12 cellular contexts compared by ENCODE assay signal in genomic region chr13:30766957-30767603, GRCh38. TPM values are rescaled to one million over a fixed set of nuclear protein-coding genes. Genes with fewer than 3 reads are reported as not detected.
DNase-seq lines count a peak whose midpoint lies in the region; ATAC-seq and TF ChIP-seq lines count a peak whose summit lies in the region.
"Had no signal": no experiment of that assay in that cellular context is flagged by ENCODE, and none has a peak within 500 bp of the region (broad histone marks: within the 10 kb centered on the region; RNA-seq: fewer than 3 reads in every experiment).

No MANE protein-coding gene starts in this region.

- DNase-seq in activated naive CD8-positive, alpha-beta T cell treated with anti-CD3 and anti-CD28 coated beads, Interleukin-2, amount 10 ng/mL, durations not matched to agents 7 days and 5 days = no peak
- DNase-seq in activated naive CD8-positive, alpha-beta T cell treated with anti-CD3 and anti-CD28 coated beads, Interleukin-2, amount 50 U/mL, for 24 hours = no peak
- DNase-seq in activated T-helper 2 cell treated with anti-CD3 and anti-CD28 coated beads, Interferon-gamma antibody, Interleukin-2, Interleukin-4, amounts not matched to agents 10 μg/mL and 5 μg/mL and 100 μg/mL, durations not matched to agents 14 hours and 24 hours and 36 hours (ENCODE audit: low spot score) = no peak
- DNase-seq in type B pancreatic cell (ENCODE audit: extremely low spot score, unreplicated experiment) = no peak
- no peak for DNase-seq in NOMO-1 (lab: John Stamatoyannopoulos, UW; ENCODE audit: unreplicated experiment in 2 of 2)
- DNase-seq in activated CD4-positive, alpha-beta T cell treated with anti-CD3 and anti-CD28 coated beads, Interleukin-2, amount 10 ng/mL, durations not matched to agents 7 days and 5 days = no peak
- DNase-seq: GM23248 had no signal

- POLR2A ChIA-PET in activated naive CD8-positive, alpha-beta T cell treated with anti-CD3 and anti-CD28 coated beads, Interleukin-2, amount 10 ng/mL, durations not matched to agents 7 days and 5 days (lab: Charles Lee) = no interaction called here
- POLR2A ChIA-PET in activated CD4-positive, alpha-beta T cell treated with anti-CD3 and anti-CD28 coated beads, Interleukin-2, amount 10 ng/mL, durations not matched to agents 7 days and 5 days (lab: Charles Lee) = interaction anchor here (0.7 kb wide), 1 partner anchor 29 kb away, joined by 5 read pairs; no protein-coding TSS in a partner anchor

- CTCF ChIA-PET in activated CD4-positive, alpha-beta T cell treated with anti-CD3 and anti-CD28 coated beads, Interleukin-2, amount 10 ng/mL, durations not matched to agents 7 days and 5 days (lab: Charles Lee) = interaction anchor here (1.4 to 1.9 kb wide), 5 partner anchors 13 to 190 kb away, joined by 3 to 7 read pairs (median 6); no protein-coding TSS in a partner anchor

- H3K4me1 Mint-ChIP-seq in activated naive CD8-positive, alpha-beta T cell treated with anti-CD3 and anti-CD28 coated beads, Interleukin-2, amount 10 ng/mL, durations not matched to agents 7 days and 5 days = peaks cover 21% of the 10 kb centered on the region
- peaks cover 16% of the 10 kb centered on the region for H3K4me1 Mint-ChIP-seq in activated naive CD8-positive, alpha-beta T cell treated with anti-CD3 and anti-CD28 coated beads, Interleukin-2, amount 50 U/mL, for 24 hours
- peaks cover 19% of the 10 kb centered on the region for H3K4me1 Mint-ChIP-seq in activated T-helper 2 cell treated with anti-CD3 and anti-CD28 coated beads, Interferon-gamma antibody, Interleukin-2, Interleukin-4, amounts not matched to agents 10 μg/mL and 5 μg/mL and 100 μg/mL, durations not matched to agents 14 hours and 24 hours and 36 hours (ENCODE audit: low read depth)
- peaks cover 13% of the 10 kb centered on the region for H3K4me1 Mint-ChIP-seq in type B pancreatic cell (ENCODE audit: unreplicated experiment)
- peaks cover 25% of the 10 kb centered on the region for H3K4me1 Mint-ChIP-seq in activated CD4-positive, alpha-beta T cell treated with anti-CD3 and anti-CD28 coated beads, Interleukin-2, amount 10 ng/mL, durations not matched to agents 7 days and 5 days

- H3K36me3 Mint-ChIP-seq in activated naive CD8-positive, alpha-beta T cell treated with anti-CD3 and anti-CD28 coated beads, Interleukin-2, amount 10 ng/mL, durations not matched to agents 7 days and 5 days = peaks cover 37% of the 10 kb centered on the region
- peaks cover 7% of the 10 kb centered on the region for H3K36me3 Mint-ChIP-seq in activated naive CD8-positive, alpha-beta T cell treated with anti-CD3 and anti-CD28 coated beads, Interleukin-2, amount 50 U/mL, for 24 hours (ENCODE audit: low read depth)
- H3K36me3 Mint-ChIP-seq in activated T-helper 2 cell treated with anti-CD3 and anti-CD28 coated beads, Interferon-gamma antibody, Interleukin-2, Interleukin-4, amounts not matched to agents 10 μg/mL and 5 μg/mL and 100 μg/mL, durations not matched to agents 14 hours and 24 hours and 36 hours (ENCODE audit: low read depth) = peaks cover 45% of the 10 kb centered on the region
- H3K36me3 Mint-ChIP-seq in type B pancreatic cell = no peaks in the 10 kb centered on the region
- H3K36me3 Mint-ChIP-seq in activated CD4-positive, alpha-beta T cell treated with anti-CD3 and anti-CD28 coated beads, Interleukin-2, amount 10 ng/mL, durations not matched to agents 7 days and 5 days (ENCODE audit: low read depth) = peaks cover 39% of the 10 kb centered on the region

- H3K4me3 Mint-ChIP-seq in activated naive CD8-positive, alpha-beta T cell treated with anti-CD3 and anti-CD28 coated beads, Interleukin-2, amount 10 ng/mL, durations not matched to agents 7 days and 5 days = no peak overlapping the region
- H3K4me3 Mint-ChIP-seq in activated naive CD8-positive, alpha-beta T cell treated with anti-CD3 and anti-CD28 coated beads, Interleukin-2, amount 50 U/mL, for 24 hours = no peak overlapping the region
- H3K4me3 Mint-ChIP-seq in activated T-helper 2 cell treated with anti-CD3 and anti-CD28 coated beads, Interferon-gamma antibody, Interleukin-2, Interleukin-4, amounts not matched to agents 10 μg/mL and 5 μg/mL and 100 μg/mL, durations not matched to agents 14 hours and 24 hours and 36 hours (ENCODE audit: low read depth) = no peak overlapping the region
- H3K4me3 Mint-ChIP-seq in type B pancreatic cell = no peak overlapping the region
- H3K4me3 Mint-ChIP-seq in activated CD4-positive, alpha-beta T cell treated with anti-CD3 and anti-CD28 coated beads, Interleukin-2, amount 10 ng/mL, durations not matched to agents 7 days and 5 days = no peak overlapping the region

- peaks cover 2% of the 10 kb centered on the region for H3K9me3 Mint-ChIP-seq in activated naive CD8-positive, alpha-beta T cell treated with anti-CD3 and anti-CD28 coated beads, Interleukin-2, amount 10 ng/mL, durations not matched to agents 7 days and 5 days
- no peaks in the 10 kb centered on the region for H3K9me3 Mint-ChIP-seq in activated naive CD8-positive, alpha-beta T cell treated with anti-CD3 and anti-CD28 coated beads, Interleukin-2, amount 50 U/mL, for 24 hours
- no peaks in the 10 kb centered on the region for H3K9me3 Mint-ChIP-seq in activated T-helper 2 cell treated with anti-CD3 and anti-CD28 coated beads, Interferon-gamma antibody, Interleukin-2, Interleukin-4, amounts not matched to agents 10 μg/mL and 5 μg/mL and 100 μg/mL, durations not matched to agents 14 hours and 24 hours and 36 hours
- no peaks in the 10 kb centered on the region for H3K9me3 Mint-ChIP-seq in type B pancreatic cell
- no peaks in the 10 kb centered on the region for H3K9me3 Mint-ChIP-seq in activated CD4-positive, alpha-beta T cell treated with anti-CD3 and anti-CD28 coated beads, Interleukin-2, amount 10 ng/mL, durations not matched to agents 7 days and 5 days

- no peak for TF ChIP-seq CTCF in type B pancreatic cell (conservative IDR thresholded peaks at IDR 0.05)

- no peaks in the 10 kb centered on the region for H3K27me3 Mint-ChIP-seq in activated naive CD8-positive, alpha-beta T cell treated with anti-CD3 and anti-CD28 coated beads, Interleukin-2, amount 10 ng/mL, durations not matched to agents 7 days and 5 days
- no peaks in the 10 kb centered on the region for H3K27me3 Mint-ChIP-seq in activated naive CD8-positive, alpha-beta T cell treated with anti-CD3 and anti-CD28 coated beads, Interleukin-2, amount 50 U/mL, for 24 hours
- H3K27me3 Mint-ChIP-seq in activated T-helper 2 cell treated with anti-CD3 and anti-CD28 coated beads, Interferon-gamma antibody, Interleukin-2, Interleukin-4, amounts not matched to agents 10 μg/mL and 5 μg/mL and 100 μg/mL, durations not matched to agents 14 hours and 24 hours and 36 hours (ENCODE audit: low read depth) = no peaks in the 10 kb centered on the region
- H3K27me3 Mint-ChIP-seq in type B pancreatic cell = no peaks in the 10 kb centered on the region
- H3K27me3 Mint-ChIP-seq in activated CD4-positive, alpha-beta T cell treated with anti-CD3 and anti-CD28 coated beads, Interleukin-2, amount 10 ng/mL, durations not matched to agents 7 days and 5 days = no peaks in the 10 kb centered on the region

- peak; percentile 56 for ATAC-seq in activated naive CD8-positive, alpha-beta T cell treated with anti-CD3 and anti-CD28 coated beads, Interleukin-2, amount 10 ng/mL, durations not matched to agents 7 days and 5 days (ENCODE audit: low read depth)
- no peak for ATAC-seq in activated naive CD8-positive, alpha-beta T cell treated with anti-CD3 and anti-CD28 coated beads, Interleukin-2, amount 50 U/mL, for 24 hours
- ATAC-seq in HG03354 (IDR thresholded peaks at IDR 0.05; ENCODE audit: poor library complexity, severe bottlenecking, unreplicated experiment) (peak; percentile 51), GM19397 (IDR thresholded peaks at IDR 0.05; ENCODE audit: unreplicated experiment) (no peak)
- ATAC-seq: Right ventricle myocardium inferior had no signal

- intact Hi-C loops in activated T-helper 2 cell treated with anti-CD3 and anti-CD28 coated beads, Interferon-gamma antibody, Interleukin-2, Interleukin-4, amounts not matched to agents 10 μg/mL and 5 μg/mL and 100 μg/mL, durations not matched to agents 14 hours and 24 hours and 36 hours (cut with micrococcal nuclease) = loop anchor here (2.0 kb wide), 1 partner anchor 22 kb away; no protein-coding TSS in a partner anchor

- H3K27ac Mint-ChIP-seq in activated naive CD8-positive, alpha-beta T cell treated with anti-CD3 and anti-CD28 coated beads, Interleukin-2, amount 10 ng/mL, durations not matched to agents 7 days and 5 days = peak overlapping the region; percentile 34
- H3K27ac Mint-ChIP-seq in activated naive CD8-positive, alpha-beta T cell treated with anti-CD3 and anti-CD28 coated beads, Interleukin-2, amount 50 U/mL, for 24 hours = no peak overlapping the region
- H3K27ac Mint-ChIP-seq in activated T-helper 2 cell treated with anti-CD3 and anti-CD28 coated beads, Interferon-gamma antibody, Interleukin-2, Interleukin-4, amounts not matched to agents 10 μg/mL and 5 μg/mL and 100 μg/mL, durations not matched to agents 14 hours and 24 hours and 36 hours = peak overlapping the region; percentile 43
- H3K27ac Mint-ChIP-seq in type B pancreatic cell = peak overlapping the region; percentile 43
- no peak overlapping the region for H3K27ac Mint-ChIP-seq in activated CD4-positive, alpha-beta T cell treated with anti-CD3 and anti-CD28 coated beads, Interleukin-2, amount 10 ng/mL, durations not matched to agents 7 days and 5 days

RNA-seq across cellular contexts. Expression of gene ALOX5AP, which starts 31.7 kb away (rescaled TPM):
- 10 to 100 TPM; 61.3 to 63.3 TPM for total RNA-seq in activated naive CD8-positive, alpha-beta T cell treated with anti-CD3 and anti-CD28 coated beads, Interleukin-2, amount 10 ng/mL, durations not matched to agents 7 days and 5 days
- total RNA-seq in activated T-helper 2 cell treated with anti-CD3 and anti-CD28 coated beads, Interferon-gamma antibody, Interleukin-2, Interleukin-4, amounts not matched to agents 10 μg/mL and 5 μg/mL and 100 μg/mL, durations not matched to agents 14 hours and 24 hours and 36 hours = 40.9 and 43.9 TPM in 2 replicates
- total RNA-seq in type B pancreatic cell (ENCODE audit: low replicate concordance) = 0.31 TPM in 1 of 2 replicates, not detected in the other
- 10 to 100 TPM; 66.4 to 88.7 TPM for total RNA-seq in activated CD4-positive, alpha-beta T cell treated with anti-CD3 and anti-CD28 coated beads, Interleukin-2, amount 10 ng/mL, durations not matched to agents 7 days and 5 days
- total RNA-seq: cardiac muscle cell, GM23248, lung microvascular endothelial cell had no signal

Comparison
In these comparisons a context has a peak if more than half of its experiments do, and no peak if none do; other contexts are left out.
1. ATAC-seq: peak in activated naive CD8-positive, alpha-beta T cell treated with anti-CD3 and anti-CD28 coated beads, Interleukin-2, amount 10 ng/mL, durations not matched to agents 7 days and 5 days (single experiment) and HG03354 (single experiment); none in activated naive CD8-positive, alpha-beta T cell treated with anti-CD3 and anti-CD28 coated beads, Interleukin-2, amount 50 U/mL, for 24 hours (single experiment) and GM19397 (single experiment).
2. H3K27ac Mint-ChIP-seq: peak in activated naive CD8-positive, alpha-beta T cell treated with anti-CD3 and anti-CD28 coated beads, Interleukin-2, amount 10 ng/mL, durations not matched to agents 7 days and 5 days (single experiment), activated T-helper 2 cell treated with anti-CD3 and anti-CD28 coated beads, Interferon-gamma antibody, Interleukin-2, Interleukin-4, amounts not matched to agents 10 μg/mL and 5 μg/mL and 100 μg/mL, durations not matched to agents 14 hours and 24 hours and 36 hours (single experiment) and type B pancreatic cell (single experiment); none in activated naive CD8-positive, alpha-beta T cell treated with anti-CD3 and anti-CD28 coated beads, Interleukin-2, amount 50 U/mL, for 24 hours (single experiment) and activated CD4-positive, alpha-beta T cell treated with anti-CD3 and anti-CD28 coated beads, Interleukin-2, amount 10 ng/mL, durations not matched to agents 7 days and 5 days (single experiment).
3. RNA of gene ALOX5AP, which starts 31.7 kb away (total RNA-seq): 66.4 to 88.7 TPM in activated CD4-positive, alpha-beta T cell treated with anti-CD3 and anti-CD28 coated beads, Interleukin-2, amount 10 ng/mL, durations not matched to agents 7 days and 5 days, 61.3 to 63.3 TPM in activated naive CD8-positive, alpha-beta T cell treated with anti-CD3 and anti-CD28 coated beads, Interleukin-2, amount 10 ng/mL, durations not matched to agents 7 days and 5 days and 40.9 to 43.9 TPM in activated T-helper 2 cell treated with anti-CD3 and anti-CD28 coated beads, Interferon-gamma antibody, Interleukin-2, Interleukin-4, amounts not matched to agents 10 μg/mL and 5 μg/mL and 100 μg/mL, durations not matched to agents 14 hours and 24 hours and 36 hours; 0.31 TPM in type B pancreatic cell; every median in the first group is over 10 times any median in the second.